ENCODE assay signal across 8 cellular contexts in genomic region chr7:5421626-5422323, GRCh38. TPM values are rescaled to one million over a fixed set of nuclear protein-coding genes. Genes with fewer than 3 reads are reported as not detected.
DNase-seq lines count a peak whose midpoint lies in the region; ATAC-seq and TF ChIP-seq lines count a peak whose summit lies in the region.

No MANE protein-coding gene starts in this region.

- TF ChIP-seq EP300 in gastroesophageal sphincter (IDR thresholded peaks at IDR 0.05), result no peak

- peaks cover 73% of the 10 kb centered on the region for H3F3A ChIP-seq in neural progenitor cell (ENCODE audit: low read depth)

- peaks cover 81% of the 10 kb centered on the region for H3K79me2 ChIP-seq in neural progenitor cell (ENCODE audit: low read depth)

- TF ChIP-seq POLR2A in gastroesophageal sphincter (IDR thresholded peaks at IDR 0.05), result peak in 1 of 2 donors; percentile 20

- DNase-seq in Calu3, result peak; percentile 70
- DNase-seq in HuH-7 (ENCODE audit: low spot score), result peak; percentile 61
- DNase-seq in activated CD8-positive, alpha-beta T cell treated with anti-CD3 and anti-CD28 coated beads, Interleukin-2, amount 10 ng/mL, durations not matched to agents 7 days and 5 days, result no peak
- DNase-seq in neural progenitor cell (ENCODE audit: low spot score), result peak; percentile 67

- no peak for ATAC-seq in activated CD8-positive, alpha-beta T cell treated with anti-CD3 and anti-CD28 coated beads, Interleukin-2, amount 10 ng/mL, durations not matched to agents 7 days and 5 days
- ATAC-seq in gastroesophageal sphincter (no peak), GM21723 (IDR thresholded peaks at IDR 0.05; ENCODE audit: unreplicated experiment) (no peak), HG03108 (IDR thresholded peaks at IDR 0.05; ENCODE audit: unreplicated experiment) (no peak), GM18858 (IDR thresholded peaks at IDR 0.05; ENCODE audit: unreplicated experiment) (no peak)

- no peak for TF ChIP-seq CTCF in Calu3 (IDR thresholded peaks at IDR 0.05; ENCODE audit: unreplicated experiment)
- TF ChIP-seq CTCF in gastroesophageal sphincter (IDR thresholded peaks at IDR 0.05), result no peak
- no peak for TF ChIP-seq CTCF in neural progenitor cell (IDR thresholded peaks at IDR 0.05)

- H3K27me3 Mint-ChIP-seq in Calu3 (ENCODE audit: unreplicated experiment) (no peaks in the 10 kb centered on the region), neural progenitor cell (ENCODE audit: insufficient read depth, low read depth) (peaks cover 17% of the 10 kb centered on the region)
- H3K27me3 Mint-ChIP-seq in activated CD8-positive, alpha-beta T cell treated with anti-CD3 and anti-CD28 coated beads, Interleukin-2, amount 10 ng/mL, durations not matched to agents 7 days and 5 days (ENCODE audit: low read depth), result peaks cover 68% of the 10 kb centered on the region

- H3K9ac ChIP-seq in neural progenitor cell, result peak overlapping the region; percentile 69

- CTCF ChIA-PET in Calu3 (lab: Charles Lee), result interaction anchor here (0.6 to 5.1 kb wide), 4 partner anchors 13 to 181 kb away, joined by 3 to 46 read pairs (median 4); no protein-coding TSS in a partner anchor
- CTCF ChIA-PET in activated CD8-positive, alpha-beta T cell treated with anti-CD3 and anti-CD28 coated beads, Interleukin-2, amount 10 ng/mL, durations not matched to agents 7 days and 5 days (lab: Charles Lee), result interaction anchor here (0.8 to 2.7 kb wide), 4 partner anchors 10 to 243 kb away, joined by 3 to 13 read pairs (median 4); no protein-coding TSS in a partner anchor

- TSS peak; percentile 42 for BruUV-seq in Calu3 (replicated peaks; lab: Mats Ljungman, UMichigan)

- H3K36me3 ChIP-seq in gastroesophageal sphincter (peaks cover 0 to 5% of the 10 kb centered on the region in 2 donors), neural progenitor cell (no peaks in the 10 kb centered on the region)

- no peaks in the 10 kb centered on the region for H3K9me3 ChIP-seq in gastroesophageal sphincter
- no peaks in the 10 kb centered on the region for H3K9me3 ChIP-seq in neural progenitor cell (ENCODE audit: low read depth)

- intact Hi-C loops in Calu3 (cut with micrococcal nuclease; ENCODE audit: unreplicated experiment), result no loop called here

- H2AFZ ChIP-seq in neural progenitor cell (replicated peaks), result no peak overlapping the region

- H3K4me1 ChIP-seq in gastroesophageal sphincter (peaks cover 0 to 27% (median 13%) of the 10 kb centered on the region in 3 donors), neural progenitor cell (peaks cover 25% of the 10 kb centered on the region)

- H3K27ac ChIP-seq in gastroesophageal sphincter (peak overlapping the region; percentile 93 to 100 (median 100)), neural progenitor cell (no peak overlapping the region)

- peak overlapping the region; percentile 82 to 98 for H3K4me3 ChIP-seq in gastroesophageal sphincter
- H3K4me3 ChIP-seq in neural progenitor cell, result peak overlapping the region; percentile 88

- H3K27me3 ChIP-seq in gastroesophageal sphincter (no peaks in the 10 kb centered on the region), neural progenitor cell (peaks cover 57% of the 10 kb centered on the region)

- no peaks in the 10 kb centered on the region for H3K9me3 Mint-ChIP-seq in Calu3 (ENCODE audit: low read depth, unreplicated experiment)
- no peaks in the 10 kb centered on the region for H3K9me3 Mint-ChIP-seq in activated CD8-positive, alpha-beta T cell treated with anti-CD3 and anti-CD28 coated beads, Interleukin-2, amount 10 ng/mL, durations not matched to agents 7 days and 5 days (ENCODE audit: insufficient read depth)
- H3K9me3 Mint-ChIP-seq in neural progenitor cell, result no peaks in the 10 kb centered on the region

- POLR2A ChIA-PET in activated CD8-positive, alpha-beta T cell treated with anti-CD3 and anti-CD28 coated beads, Interleukin-2, amount 10 ng/mL, durations not matched to agents 7 days and 5 days (lab: Charles Lee), result interaction anchor here (0.7 to 3.8 kb wide), 2 partner anchors 9 to 25 kb away, joined by 4 to 20 read pairs; no protein-coding TSS in a partner anchor

- H3K36me3 Mint-ChIP-seq in Calu3 (ENCODE audit: insufficient read depth, unreplicated experiment) (peaks cover 99% of the 10 kb centered on the region), neural progenitor cell (peaks cover 2% of the 10 kb centered on the region)
- H3K36me3 Mint-ChIP-seq in activated CD8-positive, alpha-beta T cell treated with anti-CD3 and anti-CD28 coated beads, Interleukin-2, amount 10 ng/mL, durations not matched to agents 7 days and 5 days (ENCODE audit: low read depth), result no peaks in the 10 kb centered on the region

- WGBS in gastroesophageal sphincter (ENCODE audit: low coverage in 1 of 2), 2 donors, result 0 to 1% methylated on average over 13 to 23 of the region's 46 CpGs

- H4K20me1 ChIP-seq in neural progenitor cell (ENCODE audit: low read depth), result peaks cover 61% of the 10 kb centered on the region

- H3K27ac Mint-ChIP-seq in Calu3 (ENCODE audit: unreplicated experiment) (peak overlapping the region; percentile 94), neural progenitor cell (peak overlapping the region; percentile 97)
- no peak overlapping the region for H3K27ac Mint-ChIP-seq in activated CD8-positive, alpha-beta T cell treated with anti-CD3 and anti-CD28 coated beads, Interleukin-2, amount 10 ng/mL, durations not matched to agents 7 days and 5 days

- peak overlapping the region; percentile 99 for H3K4me3 Mint-ChIP-seq in Calu3 (ENCODE audit: low read depth, unreplicated experiment)
- peak overlapping the region; percentile 53 for H3K4me3 Mint-ChIP-seq in activated CD8-positive, alpha-beta T cell treated with anti-CD3 and anti-CD28 coated beads, Interleukin-2, amount 10 ng/mL, durations not matched to agents 7 days and 5 days
- peak overlapping the region; percentile 96 for H3K4me3 Mint-ChIP-seq in neural progenitor cell

- H3K4me2 ChIP-seq in neural progenitor cell, result peak overlapping the region; percentile 96

- peaks cover 24% of the 10 kb centered on the region for H3K4me1 Mint-ChIP-seq in Calu3 (ENCODE audit: low read depth, unreplicated experiment)
- H3K4me1 Mint-ChIP-seq in activated CD8-positive, alpha-beta T cell treated with anti-CD3 and anti-CD28 coated beads, Interleukin-2, amount 10 ng/mL, durations not matched to agents 7 days and 5 days (ENCODE audit: low read depth), result peaks cover 40% of the 10 kb centered on the region
- H3K4me1 Mint-ChIP-seq in neural progenitor cell, result peaks cover 23% of the 10 kb centered on the region

RNA-seq across cellular contexts. Expression of gene TNRC18, which starts 1.9 kb away (rescaled TPM):
- total RNA-seq in Calu3 (2022) (213 and 218 TPM in 2 replicates), gastroesophageal sphincter (100 to 1,000 TPM in 3 of 4 donors, 10 to 100 TPM in 1; 87.6 to 218 (median 124) TPM), neural progenitor cell (ENCODE audit: low replicate concordance) (16.1 and 27.2 TPM in 2 replicates)
- 10 to 100 TPM; 46.1 to 52.1 TPM for total RNA-seq in activated CD8-positive, alpha-beta T cell treated with anti-CD3 and anti-CD28 coated beads, Interleukin-2, amount 10 ng/mL, durations not matched to agents 7 days and 5 days
